ENCODE assay signal across 29 cellular contexts in the genomic region with DNA sequence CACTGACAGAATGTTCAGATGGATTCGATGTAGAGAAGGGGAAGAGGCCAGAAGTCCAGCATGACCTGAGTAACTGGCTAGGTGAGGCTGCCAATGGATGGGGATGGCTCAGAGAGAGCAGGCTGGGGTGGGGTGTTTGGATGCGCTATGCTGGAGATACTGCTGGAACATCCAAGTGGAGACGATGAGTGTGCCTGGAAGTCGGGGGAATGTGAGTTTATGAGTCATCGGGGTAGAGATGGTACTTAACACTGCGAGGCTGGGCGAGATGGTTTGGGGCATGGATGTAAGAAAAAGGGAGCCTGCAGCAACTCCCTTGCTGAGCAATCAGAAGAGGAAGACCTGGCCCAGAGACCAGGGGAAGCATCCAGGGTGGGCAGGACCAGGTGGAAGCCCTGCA.
DNase-seq lines count a peak whose midpoint lies in the region; ATAC-seq and TF ChIP-seq lines count a peak whose summit lies in the region.
"Had no signal": no experiment of that assay in that cellular context is flagged by ENCODE, and none has a peak within 500 bp of the region (broad histone marks: within the 10 kb centered on the region; RNA-seq: fewer than 3 reads in every experiment).

No MANE protein-coding gene starts in this region.

- no peaks in the 10 kb centered on the region for H3K9me3 ChIP-seq in T-helper 17 cell (ENCODE audit: control insufficient read depth, low read length, poor library complexity, severe bottlenecking)

- peak; percentile 12 for DNase-seq in EH (ENCODE audit: low read depth)
- peak; percentile 43 for DNase-seq in NCI-H226
- no peak for DNase-seq in foreskin keratinocyte
- no peak for DNase-seq in stimulated activated naive B cell treated with anti-CD40 and anti-IgM and Interleukin-4, amounts not matched to agents 10 μg/mL and 1 μg/mL and 100 μg/mL, for 72 hours
- DNase-seq in stimulated activated CD4-positive, alpha-beta T cell treated with anti-CD3 and anti-CD28 coated beads, Interleukin-15, amount 100 ng/mL, for 24 hours, result no peak
- no peak for DNase-seq in T-helper 17 cell
- DNase-seq: activated CD4-positive, alpha-beta memory T cell treated with anti-CD3 and anti-CD28 coated beads for 36 hours; activated CD4-positive, alpha-beta T cell treated with anti-CD3 and anti-CD28 coated beads for 1 hour; activated CD8-positive, alpha-beta memory T cell treated with anti-CD3 and anti-CD28 coated beads, Interleukin-2, amount 50 U/mL, for 4 hours; activated naive CD4-positive, alpha-beta T cell treated with anti-CD3 and anti-CD28 coated beads for 36 hours; Calu3; CD4-positive, CD25-positive, alpha-beta regulatory T cell; DMS79 treated with DMSO at 0.1 percent for 48 hours; HCEC 1CT; MM.1S; NCI-H1105 treated with DMSO at 0.1 percent for 48 hours; NCI-H187 treated with DMSO at 0.1 percent for 48 hours; NCI-H2171; NCI-H526; OCI-M1; stimulated activated CD4-positive, alpha-beta T cell treated with anti-CD3 and anti-CD28 coated beads, Interleukin-4, amount 100 ng/mL, for 4 hours; substantia nigra; T-helper 2 cell had no signal

- no peaks in the 10 kb centered on the region for H3K4me1 Mint-ChIP-seq in stimulated activated naive B cell treated with anti-CD40 and anti-IgM and Interleukin-4, amounts not matched to agents 10 μg/mL and 1 μg/mL and 100 μg/mL, for 72 hours
- peaks cover 24% of the 10 kb centered on the region for H3K4me1 Mint-ChIP-seq in T-helper 17 cell

- no peak overlapping the region for H3K27ac Mint-ChIP-seq in stimulated activated naive B cell treated with anti-CD40 and anti-IgM and Interleukin-4, amounts not matched to agents 10 μg/mL and 1 μg/mL and 100 μg/mL, for 72 hours
- H3K27ac Mint-ChIP-seq in T-helper 17 cell, result no peak overlapping the region
- H3K27ac Mint-ChIP-seq: activated CD4-positive, alpha-beta memory T cell treated with anti-CD3 and anti-CD28 coated beads for 36 hours; activated naive CD4-positive, alpha-beta T cell treated with anti-CD3 and anti-CD28 coated beads for 36 hours; progenitor cell of endocrine pancreas; stimulated activated effector memory CD8-positive, alpha-beta T cell treated with anti-CD3 and anti-CD28 coated beads, Interleukin-12 subunit alpha, Interleukin-12 subunit beta, amount 100 ng/mL, for 72 hours had no signal

- H3K36me3 Mint-ChIP-seq in stimulated activated naive B cell treated with anti-CD40 and anti-IgM and Interleukin-4, amounts not matched to agents 10 μg/mL and 1 μg/mL and 100 μg/mL, for 72 hours, result no peaks in the 10 kb centered on the region
- H3K36me3 Mint-ChIP-seq in T-helper 17 cell (ENCODE audit: low read depth), result peaks cover 4% of the 10 kb centered on the region
- H3K36me3 Mint-ChIP-seq: activated CD4-positive, alpha-beta memory T cell treated with anti-CD3 and anti-CD28 coated beads for 36 hours; stimulated activated effector memory CD8-positive, alpha-beta T cell treated with anti-CD3 and anti-CD28 coated beads, Interleukin-12 subunit alpha, Interleukin-12 subunit beta, amount 100 ng/mL, for 72 hours had no signal

- no peak for TF ChIP-seq CTCF in foreskin keratinocyte (conservative IDR thresholded peaks at IDR 0.05)

- ATAC-seq in foreskin keratinocyte (peak; percentile 72), GM21447 (IDR thresholded peaks at IDR 0.05; ENCODE audit: unreplicated experiment) (no peak), T-helper 17 cell (no peak)
- no peak for ATAC-seq in stimulated activated naive B cell treated with anti-CD40 and anti-IgM and Interleukin-4, amounts not matched to agents 10 μg/mL and 1 μg/mL and 100 μg/mL, for 72 hours (replicated peaks)
- ATAC-seq: stimulated activated effector memory CD8-positive, alpha-beta T cell treated with anti-CD3 and anti-CD28 coated beads, Interleukin-12 subunit alpha, Interleukin-12 subunit beta, amount 100 ng/mL, for 72 hours had no signal

- H3K4me3 Mint-ChIP-seq in stimulated activated naive B cell treated with anti-CD40 and anti-IgM and Interleukin-4, amounts not matched to agents 10 μg/mL and 1 μg/mL and 100 μg/mL, for 72 hours, result no peak overlapping the region
- H3K4me3 Mint-ChIP-seq in T-helper 17 cell, result no peak overlapping the region
- H3K4me3 Mint-ChIP-seq: activated CD4-positive, alpha-beta memory T cell treated with anti-CD3 and anti-CD28 coated beads for 36 hours; activated naive CD4-positive, alpha-beta T cell treated with anti-CD3 and anti-CD28 coated beads for 36 hours; CD4-positive, CD25-positive, alpha-beta regulatory T cell; stimulated activated effector memory CD8-positive, alpha-beta T cell treated with anti-CD3 and anti-CD28 coated beads, Interleukin-12 subunit alpha, Interleukin-12 subunit beta, amount 100 ng/mL, for 72 hours had no signal

- H3K27me3 ChIP-seq in foreskin keratinocyte, result no peaks in the 10 kb centered on the region

- peaks cover 6 to 13% of the 10 kb centered on the region in 2 donors for H3K27me3 Mint-ChIP-seq in stimulated activated naive B cell treated with anti-CD40 and anti-IgM and Interleukin-4, amounts not matched to agents 10 μg/mL and 1 μg/mL and 100 μg/mL, for 72 hours
- H3K27me3 Mint-ChIP-seq in T-helper 17 cell, result no peaks in the 10 kb centered on the region
- H3K27me3 Mint-ChIP-seq: activated CD4-positive, alpha-beta memory T cell treated with anti-CD3 and anti-CD28 coated beads for 36 hours had no signal

- H3K27ac ChIP-seq in foreskin keratinocyte, result no peak overlapping the region
- H3K27ac ChIP-seq in temporal lobe (ENCODE audit: low read depth, low read length), result peak overlapping the region; percentile 10
- H3K27ac ChIP-seq: KMS-11, SK-N-MC had no signal

- peaks cover 6% of the 10 kb centered on the region in 2 donors for H3K9me3 Mint-ChIP-seq in stimulated activated naive B cell treated with anti-CD40 and anti-IgM and Interleukin-4, amounts not matched to agents 10 μg/mL and 1 μg/mL and 100 μg/mL, for 72 hours
- H3K9me3 Mint-ChIP-seq: stimulated activated effector memory CD8-positive, alpha-beta T cell treated with anti-CD3 and anti-CD28 coated beads, Interleukin-12 subunit alpha, Interleukin-12 subunit beta, amount 100 ng/mL, for 72 hours had no signal

- H3K4me1 ChIP-seq in foreskin keratinocyte, result no peaks in the 10 kb centered on the region

Comparison
In these comparisons a context has a peak if more than half of its experiments do, and no peak if none do; other contexts are left out.
1. DNase-seq: peak in EH (single experiment) and NCI-H226 (single experiment); none in foreskin keratinocyte (0 of 2), stimulated activated naive B cell treated with anti-CD40 and anti-IgM and Interleukin-4, amounts not matched to agents 10 μg/mL and 1 μg/mL and 100 μg/mL, for 72 hours (single experiment), stimulated activated CD4-positive, alpha-beta T cell treated with anti-CD3 and anti-CD28 coated beads, Interleukin-15, amount 100 ng/mL, for 24 hours (single experiment) and T-helper 17 cell (0 of 3).